ENCODE assay signal across 1 cellular context in the genomic region with DNA sequence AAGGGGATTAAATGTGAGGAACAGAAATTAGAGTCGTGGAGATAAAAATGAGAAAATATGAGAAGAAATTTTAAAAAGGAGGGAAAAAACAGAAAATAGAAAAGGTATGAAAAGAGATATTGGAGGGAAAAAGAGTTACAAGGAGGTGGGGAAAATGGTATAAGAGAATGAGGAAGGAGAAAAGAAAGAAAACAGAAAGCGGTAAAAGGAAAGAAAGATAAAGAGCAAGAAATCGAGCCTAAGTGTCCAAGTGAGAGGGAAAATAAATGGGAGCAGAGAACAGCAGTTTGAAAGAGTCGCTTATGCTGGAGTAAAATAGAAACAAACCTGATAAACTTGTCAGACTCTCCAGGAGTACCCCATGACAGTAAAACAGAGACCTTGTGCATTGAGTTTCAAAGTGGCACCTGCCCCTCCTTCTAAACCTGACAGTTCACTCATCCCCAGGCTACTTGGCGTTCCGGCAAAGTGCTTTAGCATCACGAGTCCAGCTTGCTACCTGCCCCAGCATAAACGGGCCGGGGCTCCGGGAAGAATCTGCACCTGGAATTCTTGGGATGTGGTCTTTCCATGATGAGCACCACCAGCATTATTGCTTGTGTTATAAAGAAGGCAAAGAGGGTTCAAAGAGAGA.
TF ChIP-seq lines count a peak whose summit lies in the region.

No MANE protein-coding gene starts in this region.

TF ChIP-seq in HepG2, 621 proteins besides CTCF, POLR2A, EP300 and RAD21 (continued from another document):
- TF ChIP-seq, protein P1, sequence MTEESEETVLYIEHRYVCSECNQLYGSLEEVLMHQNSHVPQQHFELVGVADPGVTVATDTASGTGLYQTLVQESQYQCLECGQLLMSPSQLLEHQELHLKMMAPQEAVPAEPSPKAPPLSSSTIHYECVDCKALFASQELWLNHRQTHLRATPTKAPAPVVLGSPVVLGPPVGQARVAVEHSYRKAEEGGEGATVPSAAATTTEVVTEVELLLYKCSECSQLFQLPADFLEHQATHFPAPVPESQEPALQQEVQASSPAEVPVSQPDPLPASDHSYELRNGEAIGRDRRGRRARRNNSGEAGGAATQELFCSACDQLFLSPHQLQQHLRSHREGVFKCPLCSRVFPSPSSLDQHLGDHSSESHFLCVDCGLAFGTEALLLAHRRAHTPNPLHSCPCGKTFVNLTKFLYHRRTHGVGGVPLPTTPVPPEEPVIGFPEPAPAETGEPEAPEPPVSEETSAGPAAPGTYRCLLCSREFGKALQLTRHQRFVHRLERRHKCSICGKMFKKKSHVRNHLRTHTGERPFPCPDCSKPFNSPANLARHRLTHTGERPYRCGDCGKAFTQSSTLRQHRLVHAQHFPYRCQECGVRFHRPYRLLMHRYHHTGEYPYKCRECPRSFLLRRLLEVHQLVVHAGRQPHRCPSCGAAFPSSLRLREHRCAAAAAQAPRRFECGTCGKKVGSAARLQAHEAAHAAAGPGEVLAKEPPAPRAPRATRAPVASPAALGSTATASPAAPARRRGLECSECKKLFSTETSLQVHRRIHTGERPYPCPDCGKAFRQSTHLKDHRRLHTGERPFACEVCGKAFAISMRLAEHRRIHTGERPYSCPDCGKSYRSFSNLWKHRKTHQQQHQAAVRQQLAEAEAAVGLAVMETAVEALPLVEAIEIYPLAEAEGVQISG (CRISPR knock-in tag; IDR thresholded peaks at IDR 0.05): no peak
- no peak for TF ChIP-seq ZNF30 (CRISPR knock-in tag; IDR thresholded peaks at IDR 0.05)
- no peak for TF ChIP-seq ZSCAN9 (CRISPR knock-in tag; IDR thresholded peaks at IDR 0.05; ENCODE audit: borderline replicate concordance)
- TF ChIP-seq SNAI1 (CRISPR knock-in tag; IDR thresholded peaks at IDR 0.05; ENCODE audit: borderline replicate concordance): no peak
- no peak for TF ChIP-seq TMF1 (CRISPR knock-in tag; IDR thresholded peaks at IDR 0.05; ENCODE audit: low read depth)
- no peak for TF ChIP-seq PPARG (CRISPR knock-in tag; conservative IDR thresholded peaks at IDR 0.05)
- no peak for TF ChIP-seq MAF1 (CRISPR knock-in tag; IDR thresholded peaks at IDR 0.05; ENCODE audit: borderline replicate concordance)
- no peak for TF ChIP-seq ZNF792 (CRISPR knock-in tag; IDR thresholded peaks at IDR 0.05)
- TF ChIP-seq, protein P2, sequence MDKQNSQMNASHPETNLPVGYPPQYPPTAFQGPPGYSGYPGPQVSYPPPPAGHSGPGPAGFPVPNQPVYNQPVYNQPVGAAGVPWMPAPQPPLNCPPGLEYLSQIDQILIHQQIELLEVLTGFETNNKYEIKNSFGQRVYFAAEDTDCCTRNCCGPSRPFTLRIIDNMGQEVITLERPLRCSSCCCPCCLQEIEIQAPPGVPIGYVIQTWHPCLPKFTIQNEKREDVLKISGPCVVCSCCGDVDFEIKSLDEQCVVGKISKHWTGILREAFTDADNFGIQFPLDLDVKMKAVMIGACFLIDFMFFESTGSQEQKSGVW (CRISPR knock-in tag; IDR thresholded peaks at IDR 0.05; ENCODE audit: borderline replicate concordance): no peak
- no peak for TF ChIP-seq TAF1 (CRISPR knock-in tag; IDR thresholded peaks at IDR 0.05)
